Comparison of ENCODE assay signal across 27 cellular contexts in genomic region chr5:68099327-68099726, GRCh38.
"Had no signal": no experiment of that assay in that cellular context is flagged by ENCODE, and none has a peak within 500 bp of the region (broad histone marks: within the 10 kb centered on the region; RNA-seq: fewer than 3 reads in every experiment).

No MANE protein-coding gene starts in this region.

- H3K9me3 ChIP-seq: suprapubic skin, testis, thoracic aorta, thyroid gland, tibial artery, transverse colon, upper lobe of left lung, upper lobe of right lung, uterus, vagina had no signal

- H3K4me3 Mint-ChIP-seq: stimulated activated effector memory CD8-positive, alpha-beta T cell treated with anti-CD3 and anti-CD28 coated beads, Interleukin-12 subunit alpha, Interleukin-12 subunit beta, amount 100 ng/mL, for 72 hours; stimulated activated memory B cell treated with anti-CD40 and anti-IgM and Interleukin-4, amounts not matched to agents 10 μg/mL and 1 μg/mL and 100 μg/mL, for 72 hours; stimulated activated naive B cell treated with anti-CD40 and anti-IgM and Interleukin-4, amounts not matched to agents 10 μg/mL and 1 μg/mL and 100 μg/mL, for 72 hours; stimulated activated naive CD8-positive, alpha-beta T cell treated with anti-CD3 and anti-CD28 coated beads, Interleukin-15, amount 100 ng/mL, for 72 hours; stimulated activated naive CD8-positive, alpha-beta T cell treated with anti-CD3 and anti-CD28 coated beads, Interleukin-15, Interleukin-2, amounts not matched to agents 100 ng/mL and 50 ng/mL, for 24 hours; type B pancreatic cell had no signal

- H3K36me3 Mint-ChIP-seq: stimulated activated effector memory CD8-positive, alpha-beta T cell treated with anti-CD3 and anti-CD28 coated beads, Interleukin-12 subunit alpha, Interleukin-12 subunit beta, amount 100 ng/mL, for 72 hours; type B pancreatic cell had no signal

- H3K27ac ChIP-seq: stomach, suprapubic skin, testis, thoracic aorta, thyroid gland, tibial artery, tibial nerve, transverse colon, upper lobe of left lung, upper lobe of right lung, uterus, vagina had no signal

- H3K27me3 Mint-ChIP-seq: stimulated activated naive CD8-positive, alpha-beta T cell treated with anti-CD3 and anti-CD28 coated beads, Interleukin-15, amount 100 ng/mL, for 72 hours; stimulated activated naive CD8-positive, alpha-beta T cell treated with anti-CD3 and anti-CD28 coated beads, Interleukin-15, Interleukin-2, amounts not matched to agents 100 ng/mL and 50 ng/mL, for 24 hours; type B pancreatic cell had no signal

- H3K36me3 ChIP-seq: stomach, suprapubic skin, thoracic aorta, thyroid gland, tibial artery, tibial nerve, transverse colon, upper lobe of left lung, upper lobe of right lung, uterus, vagina had no signal

- H3K4me3 ChIP-seq: stomach, suprapubic skin, testis, thoracic aorta, thyroid gland, tibial artery, tibial nerve, transverse colon, upper lobe of left lung, upper lobe of right lung, uterus, vagina had no signal

- H3K4me1 ChIP-seq: stomach, suprapubic skin, testis, thyroid gland, tibial artery, tibial nerve, transverse colon, upper lobe of left lung, upper lobe of right lung, uterus, vagina had no signal

- H3K27me3 ChIP-seq: stomach, suprapubic skin, testis, thyroid gland, tibial artery, tibial nerve, transverse colon, upper lobe of left lung, upper lobe of right lung, uterus, vagina had no signal

- DNase-seq: stimulated activated CD4-positive, alpha-beta T cell treated with anti-CD3 and anti-CD28 coated beads, Interleukin-2, amount 100 ng/mL, for 48 hours; stimulated activated CD4-positive, alpha-beta T cell treated with anti-CD3 and anti-CD28 coated beads, Interleukin-4, amount 100 ng/mL, for 1 hour; stimulated activated CD4-positive, alpha-beta T cell treated with anti-CD3 and anti-CD28 coated beads, Interleukin-4, amount 100 ng/mL, for 24 hours; stimulated activated CD4-positive, alpha-beta T cell treated with anti-CD3 and anti-CD28 coated beads, Interleukin-4, amount 100 ng/mL, for 4 hours; stimulated activated CD8-positive, alpha-beta memory T cell treated with anti-CD3 and anti-CD28 coated beads, Interleukin-4, amount 100 ng/mL, for 48 hours; stimulated activated naive B cell treated with anti-CD40 and anti-IgM and Interleukin-4, amounts not matched to agents 10 μg/mL and 1 μg/mL and 100 μg/mL, for 72 hours; stimulated activated naive CD4-positive, alpha-beta T cell; stimulated activated naive CD4-positive, alpha-beta T cell treated with Interleukin-2 at 50 U/mL for 16 hours; stimulated activated naive CD8-positive, alpha-beta T cell treated with anti-CD3 and anti-CD28 coated beads, Interleukin-15, amount 100 ng/mL, for 72 hours; stimulated activated naive CD8-positive, alpha-beta T cell treated with anti-CD3 and anti-CD28 coated beads, Interleukin-15, Interleukin-2, amounts not matched to agents 100 U/mL and 50 U/mL, for 24 hours; stomach; substantia nigra; testis; thyroid gland; tibial artery; transverse colon; upper lobe of left lung; upper lobe of right lung; uterus had no signal

- H3K27ac Mint-ChIP-seq: stimulated activated effector memory CD8-positive, alpha-beta T cell treated with anti-CD3 and anti-CD28 coated beads, Interleukin-12 subunit alpha, Interleukin-12 subunit beta, amount 100 ng/mL, for 72 hours; stimulated activated memory B cell treated with anti-CD40 and anti-IgM and Interleukin-4, amounts not matched to agents 10 μg/mL and 1 μg/mL and 100 μg/mL, for 72 hours; stimulated activated naive B cell treated with anti-CD40 and anti-IgM and Interleukin-4, amounts not matched to agents 10 μg/mL and 1 μg/mL and 100 μg/mL, for 72 hours; stimulated activated naive CD8-positive, alpha-beta T cell treated with anti-CD3 and anti-CD28 coated beads, Interleukin-15, amount 100 ng/mL, for 72 hours; stimulated activated naive CD8-positive, alpha-beta T cell treated with anti-CD3 and anti-CD28 coated beads, Interleukin-15, Interleukin-2, amounts not matched to agents 100 ng/mL and 50 ng/mL, for 24 hours; type B pancreatic cell had no signal

- H3K4me1 Mint-ChIP-seq: stimulated activated effector memory CD8-positive, alpha-beta T cell treated with anti-CD3 and anti-CD28 coated beads, Interleukin-12 subunit alpha, Interleukin-12 subunit beta, amount 100 ng/mL, for 72 hours; stimulated activated memory B cell treated with anti-CD40 and anti-IgM and Interleukin-4, amounts not matched to agents 10 μg/mL and 1 μg/mL and 100 μg/mL, for 72 hours; stimulated activated naive B cell treated with anti-CD40 and anti-IgM and Interleukin-4, amounts not matched to agents 10 μg/mL and 1 μg/mL and 100 μg/mL, for 72 hours; stimulated activated naive CD8-positive, alpha-beta T cell treated with anti-CD3 and anti-CD28 coated beads, Interleukin-15, amount 100 ng/mL, for 72 hours had no signal
